ENCODE assay signal across 19 cellular contexts in the genomic region with DNA sequence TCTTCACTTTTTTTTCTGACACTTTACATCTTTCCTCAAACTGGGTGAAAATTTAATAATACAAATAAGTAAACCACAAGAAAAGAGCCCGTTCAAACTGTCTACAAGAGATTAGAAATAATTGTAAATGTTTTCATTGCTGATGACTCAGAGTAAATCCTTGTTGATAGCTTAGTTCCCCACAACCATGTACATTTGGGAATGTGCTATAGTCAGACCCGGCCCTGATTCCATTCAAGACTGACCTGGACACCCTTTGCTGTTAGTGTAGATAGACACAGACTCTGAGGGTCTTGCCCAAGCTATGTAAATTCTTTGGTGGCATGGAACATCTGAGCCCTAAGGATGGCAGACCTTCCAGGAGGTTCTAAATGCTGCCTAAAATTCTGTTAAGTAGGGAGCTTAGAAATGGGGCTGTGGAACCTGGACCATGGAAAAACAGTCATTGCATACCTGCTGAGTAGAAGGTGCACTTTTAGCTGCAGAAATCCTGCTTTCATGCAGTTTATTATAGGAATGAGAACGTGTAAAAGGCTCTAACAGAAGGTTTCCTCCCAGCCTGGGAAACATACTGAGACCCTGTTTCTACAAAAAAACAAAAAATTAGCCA. TPM values are rescaled to one million over a fixed set of nuclear protein-coding genes. Genes with fewer than 3 reads are reported as not detected.
A peak's percentile ranks its signal among the peaks of the same experiment; 100 is the strongest.
DNase-seq lines count a peak whose midpoint lies in the region; ATAC-seq and TF ChIP-seq lines count a peak whose summit lies in the region.
"Had no signal": no experiment of that assay in that cellular context is flagged by ENCODE, and none has a peak within 500 bp of the region (broad histone marks: within the 10 kb centered on the region; RNA-seq: fewer than 3 reads in every experiment).

No MANE protein-coding gene starts in this region.

- H3K4me3 Mint-ChIP-seq in activated naive CD4-positive, alpha-beta T cell treated with anti-CD3 and anti-CD28 coated beads for 36 hours = peak overlapping the region; percentile 44
- H3K4me3 Mint-ChIP-seq in HFFc6 = peak overlapping the region; percentile 61

- peaks cover 65% of the 10 kb centered on the region for H3K4me1 Mint-ChIP-seq in activated naive CD4-positive, alpha-beta T cell treated with anti-CD3 and anti-CD28 coated beads for 36 hours (ENCODE audit: low read depth)
- peaks cover 65% of the 10 kb centered on the region for H3K4me1 Mint-ChIP-seq in HFFc6 (ENCODE audit: low read depth)

- H3K27me3 Mint-ChIP-seq in activated naive CD4-positive, alpha-beta T cell treated with anti-CD3 and anti-CD28 coated beads for 36 hours (ENCODE audit: low read depth) = no peaks in the 10 kb centered on the region
- H3K27me3 Mint-ChIP-seq in HFFc6 (ENCODE audit: insufficient read depth) = no peaks in the 10 kb centered on the region; the same call in 1 of the 2 replicates

- DNase-seq in activated naive CD4-positive, alpha-beta T cell treated with anti-CD3 and anti-CD28 coated beads for 36 hours = no peak
- DNase-seq in activated naive CD4-positive, alpha-beta T cell treated with Interleukin-2 at 50 U/mL for 16 hours = no peak
- DNase-seq in HFFc6 (peak; percentile 32), astrocyte of the hippocampus (ENCODE audit: low read depth, low spot score) (peak; percentile 63), retinal pigment epithelial cell (ENCODE audit: low read depth) (peak; percentile 56), NCI-H1694 (lab: John Stamatoyannopoulos, UW) (no peak)
- DNase-seq: DMS79 treated with DMSO at 0.1 percent for 48 hours; effector CD8-positive, alpha-beta T cell; foreskin melanocyte; Karpas-422; NCI-H2081; NK-92 treated with Interleukin-12 subunit alpha and Interleukin-12 subunit beta, amount 100 ng/mL, for 24 hours; stimulated activated CD8-positive, alpha-beta memory T cell treated with anti-CD3 and anti-CD28 coated beads, Interleukin-4, amount 100 ng/mL, for 48 hours; transverse colon had no signal

- H3K4me3 ChIP-seq in retinal pigment epithelial cell (ENCODE audit: low read length) = no peak overlapping the region
- H3K4me3 ChIP-seq: transverse colon had no signal

- peaks cover 10% of the 10 kb centered on the region for H3K36me3 Mint-ChIP-seq in activated naive CD4-positive, alpha-beta T cell treated with anti-CD3 and anti-CD28 coated beads for 36 hours (ENCODE audit: low read depth)
- peaks cover 15% of the 10 kb centered on the region for H3K36me3 Mint-ChIP-seq in HFFc6 (ENCODE audit: low read depth)

- H3K9me3 Mint-ChIP-seq in activated naive CD4-positive, alpha-beta T cell treated with anti-CD3 and anti-CD28 coated beads for 36 hours = no peaks in the 10 kb centered on the region
- H3K9me3 Mint-ChIP-seq in HFFc6 = no peaks in the 10 kb centered on the region

- intact Hi-C loops in activated naive CD4-positive, alpha-beta T cell treated with anti-CD3 and anti-CD28 coated beads for 36 hours (cut with micrococcal nuclease) = loop anchor here (1.0 to 5.0 kb wide), 4 partner anchors 8 to 1227 kb away; a partner anchor contains a TSS

- TF ChIP-seq CTCF in HFFc6 (IDR thresholded peaks at IDR 0.05) = no peak
- TF ChIP-seq CTCF in retinal pigment epithelial cell (conservative IDR thresholded peaks at IDR 0.05; ENCODE audit: low read depth, low read length) = no peak

- CTCF ChIA-PET in activated naive CD4-positive, alpha-beta T cell treated with anti-CD3 and anti-CD28 coated beads for 36 hours (lab: Charles Lee) = interaction anchor here (0.7 to 3.3 kb wide), 5 partner anchors 12 to 145 kb away, joined by 3 to 9 read pairs (median 3); no protein-coding TSS in a partner anchor

- no peak for ATAC-seq in GM21619 (IDR thresholded peaks at IDR 0.05; ENCODE audit: unreplicated experiment)
- ATAC-seq in GM21515 (IDR thresholded peaks at IDR 0.05; ENCODE audit: unreplicated experiment) = no peak

- peak overlapping the region; percentile 8 for H3K27ac Mint-ChIP-seq in activated naive CD4-positive, alpha-beta T cell treated with anti-CD3 and anti-CD28 coated beads for 36 hours
- peak overlapping the region; percentile 13 for H3K27ac Mint-ChIP-seq in HFFc6
- H3K27ac Mint-ChIP-seq: brain had no signal

RNA-seq across cellular contexts. Expression of a gene that starts 3.7 kb away (rescaled TPM):
- 10 to 100 TPM; 39.7 to 41.0 TPM for total RNA-seq in activated naive CD4-positive, alpha-beta T cell treated with anti-CD3 and anti-CD28 coated beads for 36 hours
- total RNA-seq in HFFc6 (2021; fragmentation: NEBNext Ultra II Directional; extraction: Animal tissue kit (Norgen Biotek cat#: 25700)) = 10 to 100 TPM; 19.9 to 25.6 (median 22.4) TPM

RNA-seq across cellular contexts. Expression of a gene that starts 46.1 kb away (rescaled TPM):
- 1 to 10 TPM; 1.3 to 1.4 TPM for total RNA-seq in activated naive CD4-positive, alpha-beta T cell treated with anti-CD3 and anti-CD28 coated beads for 36 hours
- 10 to 100 TPM; 31.6 to 36.0 (median 35.1) TPM for total RNA-seq in HFFc6 (2021; fragmentation: NEBNext Ultra II Directional; extraction: Animal tissue kit (Norgen Biotek cat#: 25700))
- total RNA-seq: posterior vena cava, SK-MEL-5 had no signal

Comparison
In these comparisons a context has a peak if more than half of its experiments do, and no peak if none do; other contexts are left out.
1. DNase-seq: peak in HFFc6 (single experiment), astrocyte of the hippocampus (single experiment) and retinal pigment epithelial cell (single experiment); none in activated naive CD4-positive, alpha-beta T cell treated with anti-CD3 and anti-CD28 coated beads for 36 hours (single experiment), activated naive CD4-positive, alpha-beta T cell treated with Interleukin-2 at 50 U/mL for 16 hours (single experiment) and NCI-H1694 (single experiment).
2. RNA of a gene that starts 46.1 kb away (total RNA-seq): 31.6 to 36.0 TPM in HFFc6; 1.3 to 1.4 TPM in activated naive CD4-positive, alpha-beta T cell treated with anti-CD3 and anti-CD28 coated beads for 36 hours; every median in the first group is over 10 times any median in the second.